ENCODE assay signal across 17 cellular contexts in the genomic region with DNA sequence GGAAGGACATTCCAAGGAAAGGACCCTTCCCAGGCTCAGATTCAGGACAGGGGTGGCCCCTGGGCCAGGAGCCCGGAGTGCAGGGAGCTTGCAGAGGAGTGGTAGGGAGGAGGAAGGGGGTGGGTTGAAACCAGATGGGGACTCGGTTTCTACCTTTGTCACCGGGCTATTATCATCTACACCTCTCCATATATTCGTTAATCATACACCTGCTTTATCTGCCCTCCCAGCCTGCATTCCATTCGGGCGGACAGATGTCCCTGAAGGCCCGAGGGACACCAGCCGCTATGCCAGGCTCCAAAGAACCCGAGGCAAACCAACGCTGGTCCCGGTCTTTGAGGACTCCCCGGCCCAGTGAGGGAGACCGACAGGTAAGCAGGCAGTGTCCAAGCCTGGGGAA. TPM values are rescaled to one million over a fixed set of nuclear protein-coding genes. Genes with fewer than 3 reads are reported as not detected.
DNase-seq lines count a peak whose midpoint lies in the region; ATAC-seq and TF ChIP-seq lines count a peak whose summit lies in the region.
"Had no signal": no experiment of that assay in that cellular context is flagged by ENCODE, and none has a peak within 500 bp of the region (broad histone marks: within the 10 kb centered on the region; RNA-seq: fewer than 3 reads in every experiment).

No MANE protein-coding gene starts in this region.

- no peak overlapping the region for H2BK120ac ChIP-seq in neuronal stem cell (ENCODE audit: low read depth, low read length)

- no peak overlapping the region for H3K4ac ChIP-seq in neuronal stem cell (ENCODE audit: low read length)

- H4K91ac ChIP-seq in neuronal stem cell (ENCODE audit: low read depth, low read length, poor library complexity) = no peak overlapping the region

- intact Hi-C loops in left colon (cut with DNase I, micrococcal nuclease) (no loop called here), lower leg skin (cut with DNase I; ENCODE audit: low total_unique reads) (no loop called here)

- DNase-seq in Peyer's patch (peak in 2 of 3 donors; percentile 81 to 84), left colon (peak; percentile 60 to 71), neuronal stem cell (ENCODE audit: low spot score) (no peak), lower leg skin (ENCODE audit: low spot score in 2 of 2) (no peak), RWPE1 (ENCODE audit: low spot score) (no peak), NCI-H1930 (lab: John Stamatoyannopoulos, UW) (no peak), HEK293T (ENCODE audit: extremely low spot score) (no peak)
- DNase-seq: BE2C; CD4-positive, alpha-beta memory T cell; COR-L47; DMS53; GF-D8; HCEC 1CT had no signal

- H2AK5ac ChIP-seq in neuronal stem cell (ENCODE audit: low read depth, low read length) = no peak overlapping the region

- H3K9ac ChIP-seq in neuronal stem cell (ENCODE audit: low read depth, low read length, poor library complexity) = no peak overlapping the region

- no CpG with 5 or more reads among the region's 13 CpGs for WGBS in neuronal stem cell (ENCODE audit: extremely low coverage in 2 of 2, insufficient read length in 2 of 2, insufficient replicate concordance in 1 of 2), 2 donors
- WGBS in lower leg skin, 2 donors = 73 to 77% methylated on average over 13 of the region's 13 CpGs

- CTCF ChIA-PET in RWPE1 (lab: Yijun Ruan, JAX) = no interaction called here
- CTCF ChIA-PET in HEK293T (lab: Yijun Ruan, JAX) = no interaction called here

- no peak overlapping the region for H2AFZ ChIP-seq in neuronal stem cell (ENCODE audit: low read length)

- no peak for TF ChIP-seq CTCF in Peyer's patch (IDR thresholded peaks at IDR 0.05)
- TF ChIP-seq CTCF in lower leg skin (IDR thresholded peaks at IDR 0.05) = no peak
- no peak for TF ChIP-seq CTCF in RWPE1 (conservative IDR thresholded peaks at IDR 0.05; ENCODE audit: low read depth)

- H3K4me1 ChIP-seq in Peyer's patch = peaks cover 0 to 15% (median 0%) of the 10 kb centered on the region in 4 donors
- H3K4me1 ChIP-seq in neuronal stem cell (ENCODE audit: control insufficient read depth in 2 of 2, insufficient read depth in 1 of 2, low read depth in 1 of 2, low read length in 2 of 2) = no peaks in the 10 kb centered on the region
- H3K4me1 ChIP-seq: A549, BE2C had no signal

- H3K9me3 ChIP-seq in Peyer's patch (no peaks in the 10 kb centered on the region), neuronal stem cell (replicated peaks in 1 of 2; ENCODE audit: control insufficient read depth in 2 of 2, insufficient read depth in 1 of 2, low read depth in 1 of 2, low read length in 2 of 2) (peaks cover 0 to 2% of the 10 kb centered on the region in 2 donors)
- H3K9me3 ChIP-seq: BE2C had no signal

- H4K8ac ChIP-seq in neuronal stem cell (ENCODE audit: low read depth, low read length) = no peak overlapping the region

- H2BK15ac ChIP-seq in neuronal stem cell (ENCODE audit: low read length) = no peak overlapping the region

- H3K23ac ChIP-seq in neuronal stem cell (ENCODE audit: low read depth, low read length, poor library complexity) = no peak overlapping the region

- H3K36me3 ChIP-seq in Peyer's patch = peaks cover 0 to 4% (median 0%) of the 10 kb centered on the region in 3 donors
- peaks cover 0 to 2% of the 10 kb centered on the region in 2 donors for H3K36me3 ChIP-seq in neuronal stem cell (replicated peaks in 1 of 2; ENCODE audit: control insufficient read depth in 2 of 2, insufficient read depth in 2 of 2, low read length in 2 of 2)
- H3K36me3 ChIP-seq: BE2C had no signal

- H2BK12ac ChIP-seq in neuronal stem cell (ENCODE audit: low read length) = no peak overlapping the region

- no peaks in the 10 kb centered on the region for H3K79me1 ChIP-seq in neuronal stem cell (ENCODE audit: low read depth, low read length)

- H3K27me3 ChIP-seq in Peyer's patch (no peaks in the 10 kb centered on the region), neuronal stem cell (ENCODE audit: control insufficient read depth in 3 of 3, insufficient read depth in 3 of 3, low read depth in 1 of 3, low read length in 3 of 3) (peaks cover 0 to 2% (median 0%) of the 10 kb centered on the region in 3 experiments)
- H3K27me3 ChIP-seq: BE2C had no signal

- H3K14ac ChIP-seq in neuronal stem cell (ENCODE audit: low read length) = no peak overlapping the region

- POLR2A ChIA-PET in RWPE1 (lab: Yijun Ruan, JAX; ENCODE audit: low non-redundant PET) = no interaction called here
- POLR2A ChIA-PET in HEK293T (lab: Yijun Ruan, JAX) = no interaction called here

- no peak overlapping the region for H3K4me2 ChIP-seq in neuronal stem cell (ENCODE audit: insufficient read depth, low read length, poor library complexity, severe bottlenecking)
- H3K4me2 ChIP-seq: A549 had no signal

- H3K4me3 ChIP-seq in Peyer's patch = peak overlapping the region in 3 of 4 donors; percentile 33 to 60 (median 54)
- H3K4me3 ChIP-seq in neuronal stem cell (ENCODE audit: low read length in 2 of 2) = no peak overlapping the region
- H3K4me3 ChIP-seq in lower leg skin (ENCODE audit: low read depth, poor library complexity, severe bottlenecking) = no peak overlapping the region
- H3K4me3 ChIP-seq: A549 had no signal

- H2BK5ac ChIP-seq in neuronal stem cell (ENCODE audit: low read length) = no peak overlapping the region

- H3K18ac ChIP-seq in neuronal stem cell (ENCODE audit: low read length) = peak overlapping the region; percentile 76

- TF ChIP-seq POLR2A in Peyer's patch (IDR thresholded peaks at IDR 0.05) = peak; percentile 98 to 99
- TF ChIP-seq POLR2A in lower leg skin (IDR thresholded peaks at IDR 0.05) = no peak

- H3K27ac ChIP-seq in Peyer's patch (peak overlapping the region in 3 of 4 donors; percentile 81 to 99 (median 96)), neuronal stem cell (replicated peaks; ENCODE audit: low read length) (no peak overlapping the region), RWPE1 (no peak overlapping the region)
- H3K27ac ChIP-seq: A549, C4-2B had no signal

- ATAC-seq in left colon = peak; percentile 53
- ATAC-seq: A549 had no signal

TF ChIP-seq in HEK293T, 16 proteins besides CTCF, POLR2A, EP300 and RAD21:
- TF ChIP-seq ELF4 (IDR thresholded peaks at IDR 0.05) (no peak), BHLHE40 (IDR thresholded peaks at IDR 0.05; ENCODE audit: borderline replicate concordance) (no peak), FOXM1 (IDR thresholded peaks at IDR 0.05; ENCODE audit: borderline replicate concordance) (no peak), SUZ12 (IDR thresholded peaks at IDR 0.05) (no peak), TARDBP (IDR thresholded peaks at IDR 0.05) (no peak), FOXA1 (IDR thresholded peaks at IDR 0.05) (no peak), FOXK2 (IDR thresholded peaks at IDR 0.05) (no peak), LEF1 (IDR thresholded peaks at IDR 0.05; ENCODE audit: borderline replicate concordance) (no peak), HDGF (IDR thresholded peaks at IDR 0.05; ENCODE audit: borderline replicate concordance) (no peak), SP1 (IDR thresholded peaks at IDR 0.05) (no peak), NFRKB (IDR thresholded peaks at IDR 0.05) (no peak), CTBP1 (IDR thresholded peaks at IDR 0.05; ENCODE audit: borderline replicate concordance) (no peak), ZNF384 (IDR thresholded peaks at IDR 0.05) (no peak), ARNT (IDR thresholded peaks at IDR 0.05) (no peak), PKNOX1 (IDR thresholded peaks at IDR 0.05) (no peak), L3MBTL2 (conservative IDR thresholded peaks at IDR 0.05) (no peak)

RNA-seq across cellular contexts. Expression of gene MYH14, which starts 15.5 kb away (rescaled TPM):
- total RNA-seq in Peyer's patch = 100 to 1,000 TPM; 139 to 475 (median 333) TPM
- 100 to 1,000 TPM; 455 to 653 TPM for total RNA-seq in left colon
- 4.1 TPM for polyA plus RNA-seq in neuronal stem cell (2013, experiment 1 of 2)
- polyA plus RNA-seq in neuronal stem cell (2013, experiment 2 of 2) = 4.0 TPM
- 100 to 1,000 TPM; 110 to 329 (median 202) TPM for total RNA-seq in lower leg skin
- total RNA-seq: CD4-positive, alpha-beta memory T cell had no signal
- polyA plus RNA-seq: AG04450; CD4-positive, alpha-beta memory T cell had no signal

RNA-seq across cellular contexts. Expression of gene IZUMO2, which starts 24.9 kb away (rescaled TPM):
- total RNA-seq in Peyer's patch = not detected
- total RNA-seq in left colon = not detected
- polyA plus RNA-seq in neuronal stem cell (2013, experiment 1 of 2) = 1.7 TPM
- 1.9 TPM for polyA plus RNA-seq in neuronal stem cell (2013, experiment 2 of 2)
- total RNA-seq in lower leg skin = not detected
- total RNA-seq: CD4-positive, alpha-beta memory T cell; H4 had no signal
- polyA plus RNA-seq: A549; AG04450; CD4-positive, alpha-beta memory T cell had no signal

Comparison
In these comparisons a context has a peak if more than half of its experiments do, and no peak if none do; other contexts are left out.
1. DNase-seq: peak in Peyer's patch (2 of 3) and left colon (2 of 2); none in neuronal stem cell (single experiment), lower leg skin (0 of 2), RWPE1 (single experiment), NCI-H1930 (0 of 2) and HEK293T (single experiment).
2. H3K27ac ChIP-seq: peak in Peyer's patch (3 of 4); none in neuronal stem cell (single experiment) and RWPE1 (single experiment).
3. H3K4me3 ChIP-seq: peak in Peyer's patch (3 of 4); none in neuronal stem cell (0 of 2) and lower leg skin (single experiment).
4. POLR2A ChIP-seq: peak in Peyer's patch (2 of 2); none in lower leg skin (0 of 2).